22 cellular contexts compared by ENCODE assay signal in the genomic region with DNA sequence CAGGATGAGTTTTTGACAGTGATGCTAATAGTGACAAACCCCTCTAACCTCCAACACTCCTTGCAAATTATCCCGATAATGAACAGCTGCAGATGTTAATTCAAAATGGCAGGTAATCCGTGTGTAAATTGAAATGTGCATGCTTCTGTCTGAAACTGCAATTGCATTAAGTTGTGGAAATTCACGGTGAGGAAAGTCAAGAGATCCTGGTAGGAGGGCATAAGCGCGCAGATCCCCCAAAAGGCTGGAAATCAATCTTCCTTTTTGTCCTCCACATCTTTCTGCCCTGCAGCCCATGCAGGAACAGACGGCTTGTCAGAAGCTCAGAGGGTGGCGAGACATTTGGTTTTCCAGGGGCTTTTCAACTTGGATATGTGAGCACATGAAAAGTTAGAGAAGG.
"Had no signal": no experiment of that assay in that cellular context is flagged by ENCODE, and none has a peak within 500 bp of the region (broad histone marks: within the 10 kb centered on the region; RNA-seq: fewer than 3 reads in every experiment).

No MANE protein-coding gene starts in this region.

- H3K27ac Mint-ChIP-seq: activated naive CD4-positive, alpha-beta T cell treated with anti-CD3 and anti-CD28 coated beads, Interleukin-2, amount 10 ng/mL, durations not matched to agents 7 days and 5 days; activated T-cell treated with anti-CD3 and anti-CD28 coated beads, Interleukin-2, amount 50 U/mL, for 72 hours; activated T-helper 2 cell treated with anti-CD3 and anti-CD28 coated beads, Interferon-gamma antibody, Interleukin-2, Interleukin-4, amounts not matched to agents 10 μg/mL and 5 μg/mL and 100 μg/mL, durations not matched to agents 14 hours and 24 hours and 36 hours had no signal

- H3K27me3 ChIP-seq: brain microvascular endothelial cell had no signal

- FAIRE-seq: astrocyte, TTC549 had no signal

- H3K4me3 Mint-ChIP-seq: activated CD8-positive, alpha-beta T cell treated with anti-CD3 and anti-CD28 coated beads for 36 hours had no signal

- H3K9me3 Mint-ChIP-seq: activated CD8-positive, alpha-beta T cell treated with anti-CD3 and anti-CD28 coated beads for 36 hours; activated naive CD4-positive, alpha-beta T cell treated with anti-CD3 and anti-CD28 coated beads, Interleukin-2, amount 10 ng/mL, durations not matched to agents 7 days and 5 days; activated T-cell treated with anti-CD3 and anti-CD28 coated beads, Interleukin-2, amount 50 U/mL, for 72 hours; activated T-helper 2 cell treated with anti-CD3 and anti-CD28 coated beads, Interferon-gamma antibody, Interleukin-2, Interleukin-4, amounts not matched to agents 10 μg/mL and 5 μg/mL and 100 μg/mL, durations not matched to agents 14 hours and 24 hours and 36 hours had no signal

- H3K27ac ChIP-seq: brain microvascular endothelial cell had no signal

- H3K36me3 ChIP-seq: brain microvascular endothelial cell had no signal

- DNase-seq: activated CD4-positive, CD25-positive, alpha-beta regulatory T cell; activated CD8-positive, alpha-beta memory T cell treated with anti-CD3 and anti-CD28 coated beads, Interleukin-2, amount 50 U/mL, for 4 hours; activated CD8-positive, alpha-beta T cell treated with anti-CD3 and anti-CD28 coated beads for 36 hours; activated gamma-delta T cell treated with Interleukin-2 at 50 U/mL for 16 hours; activated naive CD4-positive, alpha-beta T cell treated with anti-CD3 and anti-CD28 coated beads, Interleukin-2, amount 10 ng/mL, durations not matched to agents 7 days and 5 days; activated T-cell treated with anti-CD3 and anti-CD28 coated beads, Interleukin-2, amount 50 U/mL, for 72 hours; amygdala; brain microvascular endothelial cell; cerebellar nuclear complex; Kasumi-1; KBM-7; NCI-H146; NCI-H2171; NCI-H2227 treated with DMSO at 0.1 percent for 48 hours; NCI-H446 treated with DMSO at 0.1 percent for 48 hours; NCI-H82; SIG-M5; T-helper 2 cell; T1000 had no signal
